22 cellular contexts compared by ENCODE assay signal in the genomic region with DNA sequence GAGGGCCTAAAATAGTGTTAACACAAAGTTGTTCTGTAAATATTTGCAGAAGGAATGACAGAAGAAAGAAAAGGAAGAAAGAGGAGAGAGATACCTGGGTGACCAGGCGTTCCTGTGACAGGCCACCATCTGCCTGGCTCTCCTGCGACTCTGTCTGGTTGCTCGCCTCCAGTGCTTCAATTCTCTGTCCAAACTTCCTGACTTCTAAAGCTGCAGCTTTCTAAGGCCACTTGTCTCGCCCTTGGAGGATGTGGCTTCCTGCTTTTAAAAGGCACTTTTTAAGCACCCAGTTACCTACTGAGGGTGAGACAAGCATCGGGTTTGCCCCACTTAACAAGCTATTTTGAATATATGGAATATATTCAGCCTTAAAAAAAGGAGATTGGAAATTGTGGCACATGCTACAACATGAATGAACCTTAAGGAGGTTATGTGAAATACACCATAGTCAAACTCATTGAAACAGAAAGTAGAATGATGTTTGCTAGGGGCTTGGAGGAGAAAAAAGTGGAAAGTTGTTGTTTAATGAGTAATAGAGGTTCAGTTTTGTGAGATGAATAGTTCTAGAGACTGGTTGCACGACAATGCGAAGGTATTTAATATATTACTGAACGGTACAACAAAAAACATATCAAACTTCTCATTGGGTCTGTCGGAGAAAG. TPM values are rescaled to one million over a fixed set of nuclear protein-coding genes. Genes with fewer than 3 reads are reported as not detected.
DNase-seq lines count a peak whose midpoint lies in the region; ATAC-seq, FAIRE-seq and TF ChIP-seq lines count a peak whose summit lies in the region.
"Had no signal": no experiment of that assay in that cellular context is flagged by ENCODE, and none has a peak within 500 bp of the region (broad histone marks: within the 10 kb centered on the region; RNA-seq: fewer than 3 reads in every experiment).

No MANE protein-coding gene starts in this region.

- H3K4me3 ChIP-seq in endothelial cell of umbilical vein (replicated peaks in 1 of 3; ENCODE audit: insufficient read depth in 1 of 3, low read depth in 1 of 3, low read length in 3 of 3): no peak overlapping the region
- no peak overlapping the region for H3K4me3 ChIP-seq in dorsolateral prefrontal cortex
- H3K4me3 ChIP-seq: PC-9, SJSA1 had no signal

- H3K27me3 ChIP-seq in endothelial cell of umbilical vein (ENCODE audit: control insufficient read depth in 2 of 2, insufficient read depth in 2 of 2, low read length in 2 of 2): no peaks in the 10 kb centered on the region
- peaks cover 0 to 3% (median 0%) of the 10 kb centered on the region in 45 donors for H3K27me3 ChIP-seq in dorsolateral prefrontal cortex

- no peak overlapping the region for H3K4me2 ChIP-seq in endothelial cell of umbilical vein (ENCODE audit: insufficient read depth, low read length)
- H3K4me2 ChIP-seq: PC-9 had no signal

- no peak overlapping the region for H3K9ac ChIP-seq in endothelial cell of umbilical vein (replicated peaks; ENCODE audit: extremely low read depth, insufficient read depth, low read length)

- POLR2A ChIA-PET in endothelial cell of umbilical vein (lab: Charles Lee): no interaction called here

- intact Hi-C loops in endothelial cell of umbilical vein (cut with micrococcal nuclease) (no loop called here), dorsolateral prefrontal cortex (cut with DNase I) (no loop called here)

- H2AFZ ChIP-seq in endothelial cell of umbilical vein (ENCODE audit: low read depth, low read length): no peak overlapping the region
- H2AFZ ChIP-seq: PC-9 had no signal

- BruUV-seq in endothelial cell of umbilical vein (replicated peaks; lab: Mats Ljungman, UMichigan): no TSS peak

- no peaks in the 10 kb centered on the region for H4K20me1 ChIP-seq in endothelial cell of umbilical vein (replicated peaks; ENCODE audit: control insufficient read depth, extremely low read depth, insufficient read depth, low read length)

- CTCF ChIA-PET in endothelial cell of umbilical vein (lab: Charles Lee): interaction anchor here (0.8 to 1.7 kb wide), 6 partner anchors 10 to 76 kb away, joined by 3 to 6 read pairs (median 4); no protein-coding TSS in a partner anchor

- no peaks in the 10 kb centered on the region for H3K79me2 ChIP-seq in endothelial cell of umbilical vein (ENCODE audit: control insufficient read depth, insufficient read depth, low read length)

- dilution Hi-C loops in endothelial cell of umbilical vein (cut with MboI; ENCODE audit: extremely low pct_ligation_motif_present, low sequenced_read_pairs): no loop called here

- H3K36me3 ChIP-seq in endothelial cell of umbilical vein (ENCODE audit: control insufficient read depth in 2 of 2, extremely low read depth in 1 of 2, insufficient read depth in 2 of 2, low read length in 2 of 2): no peaks in the 10 kb centered on the region
- H3K36me3 ChIP-seq: SJSA1 had no signal

- H3K9me3 ChIP-seq in endothelial cell of umbilical vein (replicated peaks; ENCODE audit: control insufficient read depth, insufficient read depth, low read length): no peaks in the 10 kb centered on the region
- H3K9me3 ChIP-seq: SJSA1 had no signal

- TF ChIP-seq POLR2A in endothelial cell of umbilical vein (IDR thresholded peaks at IDR 0.05; ENCODE audit: low read depth, low read length): no peak

- ATAC-seq in GM18502 (IDR thresholded peaks at IDR 0.05; ENCODE audit: poor library complexity, unreplicated experiment): peak; percentile 51
- ATAC-seq in GM19324 (IDR thresholded peaks at IDR 0.05; ENCODE audit: low FRiP score, unreplicated experiment): peak; percentile 82
- peak; percentile 44 for ATAC-seq in HG03175 (IDR thresholded peaks at IDR 0.05; ENCODE audit: unreplicated experiment)
- no peak for ATAC-seq in omental fat pad (ENCODE audit: low FRiP score)

- peak; percentile 15 for FAIRE-seq in endothelial cell of umbilical vein (lab: Jason Lieb, UNC)
- FAIRE-seq: GM12892, HTR-8/SVneo had no signal

- TF ChIP-seq CTCF in endothelial cell of umbilical vein (IDR thresholded peaks at IDR 0.05; ENCODE audit: extremely low read depth in 1 of 2, insufficient read depth in 1 of 2, low read depth in 1 of 2, low read length in 2 of 2) (no peak), omental fat pad (IDR thresholded peaks at IDR 0.05) (no peak), dorsolateral prefrontal cortex (IDR thresholded peaks at IDR 0.05 in 54 of 56, conservative IDR thresholded peaks at IDR 0.05 in 2 of 56; ENCODE audit: low read depth in 1 of 56, partially characterized antibody in 56 of 56) (no peak)

- H3K27ac ChIP-seq in endothelial cell of umbilical vein (ENCODE audit: insufficient read depth, low read depth, low read length) (no peak overlapping the region), dorsolateral prefrontal cortex (no peak overlapping the region)
- H3K27ac ChIP-seq: C4-2B, PC-9, SJSA1 had no signal

- DNase-seq in endothelial cell of umbilical vein (ENCODE audit: low read depth, low spot score) (peak; percentile 6), omental fat pad (ENCODE audit: low spot score) (no peak), dorsolateral prefrontal cortex (no peak), cerebellar cortex (ENCODE audit: low spot score) (no peak)
- DNase-seq: GF-D8, H7, NCI-H1105 treated with DMSO at 0.1 percent for 48 hours, NCI-H1694 treated with DMSO at 0.1 percent for 48 hours, NCI-H2107, NCI-H226, NCI-H526 treated with DMSO at 0.1 percent for 48 hours, PC-9, SW 1271 had no signal

- no peaks in the 10 kb centered on the region for H3K9me1 ChIP-seq in endothelial cell of umbilical vein (replicated peaks; ENCODE audit: control insufficient read depth, extremely low read depth, insufficient read depth, low read length)

- no peaks in the 10 kb centered on the region for H3K4me1 ChIP-seq in endothelial cell of umbilical vein (ENCODE audit: control insufficient read depth, extremely low read depth, insufficient read depth, low read length)
- H3K4me1 ChIP-seq: SJSA1 had no signal

TF ChIP-seq in endothelial cell of umbilical vein, 7 proteins besides CTCF, POLR2A, EP300 and RAD21:
- TF ChIP-seq POLR2AphosphoS5 (IDR thresholded peaks at IDR 0.05; ENCODE audit: insufficient read depth, low read depth, low read length) (no peak), FOS (IDR thresholded peaks at IDR 0.05; ENCODE audit: borderline replicate concordance, insufficient read depth, low read length) (no peak), EZH2 (IDR thresholded peaks at IDR 0.05; ENCODE audit: borderline replicate concordance, low read depth, low read length, severe bottlenecking) (no peak), GATA2 (IDR thresholded peaks at IDR 0.05; ENCODE audit: insufficient read depth, insufficient read length, low read depth, low read length) (no peak), MYC (IDR thresholded peaks at IDR 0.05; ENCODE audit: low read depth, low read length) (no peak), JUN (IDR thresholded peaks at IDR 0.05; ENCODE audit: borderline replicate concordance, insufficient read depth, insufficient read length, low read depth) (no peak)
- TF ChIP-seq, protein P1, sequence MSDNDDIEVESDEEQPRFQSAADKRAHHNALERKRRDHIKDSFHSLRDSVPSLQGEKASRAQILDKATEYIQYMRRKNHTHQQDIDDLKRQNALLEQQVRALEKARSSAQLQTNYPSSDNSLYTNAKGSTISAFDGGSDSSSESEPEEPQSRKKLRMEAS (IDR thresholded peaks at IDR 0.05; ENCODE audit: insufficient read depth, insufficient read length): no peak

RNA-seq across cellular contexts. Expression of a gene that starts 32.8 kb away (rescaled TPM):
- total RNA-seq in endothelial cell of umbilical vein (1.2 and 2.0 TPM in 2 replicates), omental fat pad (1 to 10 TPM in 1 of 4 donors, under 1 TPM in 2, not detected in 1; 0.31 to 6.6 (median 0.48) TPM), dorsolateral prefrontal cortex (10 to 100 TPM in 22 of 120 experiments, 1 to 10 TPM in 97, under 1 TPM in 1; 0.91 to 22.8 (median 6.1) TPM)
- 0.70 and 0.89 TPM in 2 replicates for polyA plus RNA-seq in endothelial cell of umbilical vein
- 0.23 and 0.42 TPM in 2 replicates for polyA plus RNA-seq in endothelial cell of umbilical vein (2011; cell fraction: cytosol; rRNA removed)
- 16.7 and 19.2 TPM in 2 replicates for polyA plus RNA-seq in endothelial cell of umbilical vein (2011; cell fraction: nucleus; rRNA removed)
- polyA plus RNA-seq in endothelial cell of umbilical vein (2012): 0.42 and 1.3 TPM in 2 replicates
- 0.49 and 1.3 TPM in 2 replicates for polyA minus RNA-seq in endothelial cell of umbilical vein
- polyA minus RNA-seq in endothelial cell of umbilical vein (2011; cell fraction: cytosol; rRNA and poly(A)+ RNA removed): not detected
- 1.3 and 2.2 TPM in 2 replicates for polyA minus RNA-seq in endothelial cell of umbilical vein (2011; cell fraction: nucleus; rRNA and poly(A)+ RNA removed)
- total RNA-seq: Daoy, H7, PC-9 had no signal
- polyA plus RNA-seq: IgD-negative memory B cell had no signal
